19 cellular contexts compared by ENCODE assay signal in genomic region chr17:47665655-47666054, GRCh38. TPM values are rescaled to one million over a fixed set of nuclear protein-coding genes. Genes with fewer than 3 reads are reported as not detected.
A peak's percentile ranks its signal among the peaks of the same experiment; 100 is the strongest.
DNase-seq lines count a peak whose midpoint lies in the region; ATAC-seq and TF ChIP-seq lines count a peak whose summit lies in the region.
"Had no signal": no experiment of that assay in that cellular context is flagged by ENCODE, and none has a peak within 500 bp of the region (broad histone marks: within the 10 kb centered on the region; RNA-seq: fewer than 3 reads in every experiment).

No MANE protein-coding gene starts in this region.

- no peak overlapping the region for H3K18ac ChIP-seq in neuronal stem cell (ENCODE audit: low read length)

- peaks cover 47% of the 10 kb centered on the region for H3K4me1 Mint-ChIP-seq in CD14-positive monocyte
- H3K4me1 Mint-ChIP-seq in activated T-helper 1 cell treated with anti-CD3 and anti-CD28 coated beads, Interleukin-12 subunit alpha, Interleukin-12 subunit beta, Interleukin-2, Interleukin-4 antibody, amounts not matched to agents 30 ng/mL and 10 ng/mL and 1 ng/mL, durations not matched to agents 14 hours and 24 hours and 36 hours (ENCODE audit: low read depth) = peaks cover 43% of the 10 kb centered on the region

- H3K9me3 ChIP-seq in neuronal stem cell (replicated peaks in 1 of 2; ENCODE audit: control insufficient read depth in 2 of 2, insufficient read depth in 1 of 2, low read depth in 1 of 2, low read length in 2 of 2) (no peaks in the 10 kb centered on the region), aorta (ENCODE audit: control insufficient read depth, low read length) (no peaks in the 10 kb centered on the region)
- H3K9me3 ChIP-seq: transverse colon had no signal

- TF ChIP-seq CTCF in CD14-positive monocyte (IDR thresholded peaks at IDR 0.05) = no peak

- no peak overlapping the region for H3K9ac ChIP-seq in neuronal stem cell (ENCODE audit: low read depth, low read length, poor library complexity)

- H3K27ac ChIP-seq in neuronal stem cell (replicated peaks; ENCODE audit: low read length) (no peak overlapping the region), aorta (ENCODE audit: low read depth in 1 of 2, low read length in 2 of 2) (no peak overlapping the region)
- H3K27ac ChIP-seq: transverse colon, WERI-Rb-1 had no signal

- H2BK120ac ChIP-seq in neuronal stem cell (ENCODE audit: low read depth, low read length) = no peak overlapping the region

- peaks cover 76 to 92% of the 10 kb centered on the region in 2 donors for H3K36me3 Mint-ChIP-seq in CD14-positive monocyte
- peaks cover 60% of the 10 kb centered on the region for H3K36me3 Mint-ChIP-seq in activated T-helper 1 cell treated with anti-CD3 and anti-CD28 coated beads, Interleukin-12 subunit alpha, Interleukin-12 subunit beta, Interleukin-2, Interleukin-4 antibody, amounts not matched to agents 30 ng/mL and 10 ng/mL and 1 ng/mL, durations not matched to agents 14 hours and 24 hours and 36 hours (ENCODE audit: low read depth)

- no peak overlapping the region for H3K4ac ChIP-seq in neuronal stem cell (ENCODE audit: low read length)

- no peak overlapping the region for H2BK12ac ChIP-seq in neuronal stem cell (ENCODE audit: low read length)

- ATAC-seq in aorta (ENCODE audit: low FRiP score) = no peak
- ATAC-seq: Panc1, sciatic nerve had no signal

- H2BK15ac ChIP-seq in neuronal stem cell (ENCODE audit: low read length) = no peak overlapping the region

- H3K4me1 ChIP-seq in neuronal stem cell (ENCODE audit: control insufficient read depth in 2 of 2, insufficient read depth in 1 of 2, low read depth in 1 of 2, low read length in 2 of 2) (peaks cover 0 to 2% of the 10 kb centered on the region in 2 donors), aorta (ENCODE audit: control insufficient read depth in 1 of 2, insufficient read depth in 2 of 2, low read length in 2 of 2) (no peaks in the 10 kb centered on the region)

- no peak overlapping the region for H4K8ac ChIP-seq in neuronal stem cell (ENCODE audit: low read depth, low read length)

- H3K36me3 ChIP-seq in neuronal stem cell (replicated peaks in 1 of 2; ENCODE audit: control insufficient read depth in 2 of 2, insufficient read depth in 2 of 2, low read length in 2 of 2) (peaks cover 40 to 98% of the 10 kb centered on the region in 2 donors), aorta (ENCODE audit: control insufficient read depth in 1 of 2, insufficient read depth in 2 of 2, low read length in 1 of 2) (peaks cover 16 to 17% of the 10 kb centered on the region in 2 donors)

- intact Hi-C loops in CD14-positive monocyte (cut with micrococcal nuclease) (loop anchor here in 1 of 2 donors (10.0 kb wide), 1 partner anchor 229 kb away; the partner anchor contains the start of gene SP2), aorta (cut with DNase I) (no loop called here)
- intact Hi-C loops in activated T-helper 1 cell treated with anti-CD3 and anti-CD28 coated beads, Interleukin-12 subunit alpha, Interleukin-12 subunit beta, Interleukin-2, Interleukin-4 antibody, amounts not matched to agents 30 ng/mL and 10 ng/mL and 1 ng/mL, durations not matched to agents 14 hours and 24 hours and 36 hours (cut with micrococcal nuclease) = loop anchor here (2.0 kb wide), 1 partner anchor 67 kb away; the partner anchor contains the start of gene TBX21

- H3K14ac ChIP-seq in neuronal stem cell (ENCODE audit: low read length) = no peak overlapping the region

- peaks cover 0 to 2% (median 0%) of the 10 kb centered on the region in 3 donors for H3K27me3 Mint-ChIP-seq in CD14-positive monocyte (ENCODE audit: low read depth in 3 of 3)
- no peaks in the 10 kb centered on the region for H3K27me3 Mint-ChIP-seq in activated T-helper 1 cell treated with anti-CD3 and anti-CD28 coated beads, Interleukin-12 subunit alpha, Interleukin-12 subunit beta, Interleukin-2, Interleukin-4 antibody, amounts not matched to agents 30 ng/mL and 10 ng/mL and 1 ng/mL, durations not matched to agents 14 hours and 24 hours and 36 hours (ENCODE audit: insufficient read depth)
- H3K27me3 Mint-ChIP-seq: CD4-positive, alpha-beta memory T cell had no signal

- H3K79me1 ChIP-seq in neuronal stem cell (ENCODE audit: low read depth, low read length) = peaks cover 3% of the 10 kb centered on the region

- H3K27me3 ChIP-seq in neuronal stem cell (ENCODE audit: control insufficient read depth in 3 of 3, insufficient read depth in 3 of 3, low read depth in 1 of 3, low read length in 3 of 3) (no peaks in the 10 kb centered on the region), aorta (ENCODE audit: control insufficient read depth in 1 of 2, insufficient read depth in 2 of 2, low read length in 1 of 2) (no peaks in the 10 kb centered on the region)
- H3K27me3 ChIP-seq: transverse colon had no signal

- peak overlapping the region in 1 of 2 donors; percentile 16 for H3K4me3 Mint-ChIP-seq in CD14-positive monocyte
- H3K4me3 Mint-ChIP-seq in activated T-helper 1 cell treated with anti-CD3 and anti-CD28 coated beads, Interleukin-12 subunit alpha, Interleukin-12 subunit beta, Interleukin-2, Interleukin-4 antibody, amounts not matched to agents 30 ng/mL and 10 ng/mL and 1 ng/mL, durations not matched to agents 14 hours and 24 hours and 36 hours = no peak overlapping the region
- H3K4me3 Mint-ChIP-seq: CD4-positive, alpha-beta memory T cell; immature natural killer cell; nephron progenitor cell had no signal

- no peak overlapping the region for H2AK5ac ChIP-seq in neuronal stem cell (ENCODE audit: low read depth, low read length)

- WGBS in neuronal stem cell (ENCODE audit: extremely low coverage in 2 of 2, insufficient read length in 2 of 2, insufficient replicate concordance in 1 of 2), 2 donors = no CpG with 5 or more reads among the region's 3 CpGs
- 78 to 79% methylated on average over 3 of the region's 3 CpGs for WGBS in aorta, 2 donors

- no peak overlapping the region for H2BK5ac ChIP-seq in neuronal stem cell (ENCODE audit: low read length)

- H4K91ac ChIP-seq in neuronal stem cell (ENCODE audit: low read depth, low read length, poor library complexity) = no peak overlapping the region

- peak overlapping the region; percentile 83 to 96 (median 92) for H3K27ac Mint-ChIP-seq in CD14-positive monocyte
- H3K27ac Mint-ChIP-seq in activated T-helper 1 cell treated with anti-CD3 and anti-CD28 coated beads, Interleukin-12 subunit alpha, Interleukin-12 subunit beta, Interleukin-2, Interleukin-4 antibody, amounts not matched to agents 30 ng/mL and 10 ng/mL and 1 ng/mL, durations not matched to agents 14 hours and 24 hours and 36 hours = peak overlapping the region; percentile 52
- H3K27ac Mint-ChIP-seq: nephron progenitor cell had no signal

- DNase-seq in CD14-positive monocyte (ENCODE audit: low spot score) = no peak
- DNase-seq in HCEC 1CT = peak; percentile 49
- DNase-seq in activated T-helper 1 cell treated with anti-CD3 and anti-CD28 coated beads, Interleukin-12 subunit alpha, Interleukin-12 subunit beta, Interleukin-2, Interleukin-4 antibody, amounts not matched to agents 30 ng/mL and 10 ng/mL and 1 ng/mL, durations not matched to agents 14 hours and 24 hours and 36 hours (ENCODE audit: low spot score) = no peak
- peak; percentile 55 for DNase-seq in iris pigment epithelial cell (ENCODE audit: low read depth)
- no peak for DNase-seq in SHP77 (lab: John Stamatoyannopoulos, UW)
- no peak for DNase-seq in NK-92 (lab: John Stamatoyannopoulos, UW; ENCODE audit: unreplicated experiment)
- no peak for DNase-seq in neuronal stem cell (ENCODE audit: low spot score)
- no peak for DNase-seq in aorta
- DNase-seq: activated naive CD4-positive, alpha-beta T cell treated with anti-CD3 and anti-CD28 coated beads, Interleukin-2, amount 50 U/mL, for 16 hours; CD4-positive, alpha-beta memory T cell; immature natural killer cell; Kasumi-1; NCI-H2081; NCI-H526; nephron progenitor cell; transverse colon; WERI-Rb-1 had no signal

- H2AFZ ChIP-seq in neuronal stem cell (ENCODE audit: low read length) = no peak overlapping the region

- no peak overlapping the region for H3K4me3 ChIP-seq in neuronal stem cell (ENCODE audit: low read length in 2 of 2)
- H3K4me3 ChIP-seq in aorta (ENCODE audit: low read length in 2 of 2) = no peak overlapping the region
- H3K4me3 ChIP-seq: transverse colon had no signal

- H3K4me2 ChIP-seq in neuronal stem cell (ENCODE audit: insufficient read depth, low read length, poor library complexity, severe bottlenecking) = no peak overlapping the region

- H3K9me3 Mint-ChIP-seq in CD14-positive monocyte = no peaks in the 10 kb centered on the region
- no peaks in the 10 kb centered on the region for H3K9me3 Mint-ChIP-seq in activated T-helper 1 cell treated with anti-CD3 and anti-CD28 coated beads, Interleukin-12 subunit alpha, Interleukin-12 subunit beta, Interleukin-2, Interleukin-4 antibody, amounts not matched to agents 30 ng/mL and 10 ng/mL and 1 ng/mL, durations not matched to agents 14 hours and 24 hours and 36 hours
- H3K9me3 Mint-ChIP-seq: CD4-positive, alpha-beta memory T cell; immature natural killer cell; nephron progenitor cell had no signal

- H3K23ac ChIP-seq in neuronal stem cell (ENCODE audit: low read depth, low read length, poor library complexity) = no peak overlapping the region

RNA-seq across cellular contexts. Expression of gene KPNB1, which starts 15.9 kb away (rescaled TPM):
- 10 to 100 TPM in 1 of 2 donors, 1 to 10 TPM in 1; 5.8 to 13.2 TPM for polyA plus RNA-seq in CD14-positive monocyte
- 718 and 719 TPM in 2 replicates for total RNA-seq in activated T-helper 1 cell treated with anti-CD3 and anti-CD28 coated beads, Interleukin-12 subunit alpha, Interleukin-12 subunit beta, Interleukin-2, Interleukin-4 antibody, amounts not matched to agents 30 ng/mL and 10 ng/mL and 1 ng/mL, durations not matched to agents 14 hours and 24 hours and 36 hours
- 208 TPM for polyA plus RNA-seq in neuronal stem cell (2013, experiment 1 of 2)
- polyA plus RNA-seq in neuronal stem cell (2013, experiment 2 of 2) = 239 TPM
- 100 to 1,000 TPM; 171 to 202 TPM for total RNA-seq in aorta
- 10 to 100 TPM; 39.4 to 58.9 TPM for polyA plus RNA-seq in aorta

RNA-seq across cellular contexts. Expression of gene TBKBP1, which starts 28.3 kb away (rescaled TPM):
- polyA plus RNA-seq in CD14-positive monocyte = under 1 TPM; 0.22 to 0.45 TPM
- 11.6 and 12.4 TPM in 2 replicates for total RNA-seq in activated T-helper 1 cell treated with anti-CD3 and anti-CD28 coated beads, Interleukin-12 subunit alpha, Interleukin-12 subunit beta, Interleukin-2, Interleukin-4 antibody, amounts not matched to agents 30 ng/mL and 10 ng/mL and 1 ng/mL, durations not matched to agents 14 hours and 24 hours and 36 hours
- polyA plus RNA-seq in neuronal stem cell (2013, experiment 1 of 2) = 12.8 TPM
- polyA plus RNA-seq in neuronal stem cell (2013, experiment 2 of 2) = 13.4 TPM
- 10 to 100 TPM; 13.2 to 20.2 TPM for total RNA-seq in aorta
- 10 to 100 TPM in 1 of 2 donors, 1 to 10 TPM in 1; 9.3 to 16.2 TPM for polyA plus RNA-seq in aorta

Comparison
In these comparisons a context has a peak if more than half of its experiments do, and no peak if none do; other contexts are left out.
1. DNase-seq: peak in HCEC 1CT (single experiment) and iris pigment epithelial cell (single experiment); none in CD14-positive monocyte (single experiment), activated T-helper 1 cell treated with anti-CD3 and anti-CD28 coated beads, Interleukin-12 subunit alpha, Interleukin-12 subunit beta, Interleukin-2, Interleukin-4 antibody, amounts not matched to agents 30 ng/mL and 10 ng/mL and 1 ng/mL, durations not matched to agents 14 hours and 24 hours and 36 hours (single experiment), SHP77 (0 of 2), NK-92 (single experiment), neuronal stem cell (single experiment) and aorta (0 of 2).